In the genomic region with DNA sequence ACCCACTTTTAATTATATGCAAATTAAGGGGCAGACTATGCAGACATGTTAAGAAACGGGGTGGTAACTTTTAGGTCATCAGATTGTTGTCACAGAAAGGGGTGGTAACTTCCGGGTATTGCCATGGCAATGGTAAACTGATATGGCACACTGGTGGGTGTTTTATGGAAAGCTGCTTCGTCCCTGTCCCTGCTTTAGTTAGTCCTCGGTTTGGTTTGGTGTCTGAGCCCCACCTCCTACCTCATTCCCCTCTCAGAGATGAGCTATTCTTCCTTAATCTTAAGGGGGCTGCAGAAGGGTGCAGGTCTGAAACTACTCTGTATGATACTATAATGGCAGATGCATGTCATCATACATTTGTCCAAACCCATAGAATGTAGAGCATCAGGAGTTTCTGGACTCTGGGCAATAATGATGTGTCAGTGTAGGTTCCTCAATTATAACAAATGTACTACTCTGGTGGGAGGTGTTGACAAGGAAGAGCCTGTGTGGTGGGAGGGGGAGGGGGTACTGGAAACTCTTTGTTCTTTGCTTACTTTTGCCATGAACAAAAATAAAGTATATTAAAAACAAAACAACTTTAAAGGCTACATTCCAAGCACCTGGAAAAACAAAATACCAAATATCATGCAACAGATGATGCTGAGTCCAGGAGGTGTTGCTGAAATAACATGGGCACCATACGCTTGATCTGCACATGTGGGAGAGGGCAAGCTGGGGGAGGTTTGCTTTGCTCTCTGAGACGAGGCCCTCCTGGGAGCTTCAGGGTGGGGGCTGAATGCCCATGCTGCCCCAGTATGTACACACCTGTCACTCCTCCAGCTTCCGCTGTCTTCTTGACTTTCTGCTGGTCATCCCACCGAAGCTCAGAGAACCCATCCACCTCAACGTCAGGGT, we compare ENCODE assay signal across 16 cellular contexts. TPM values are rescaled to one million over a fixed set of nuclear protein-coding genes. Genes with fewer than 3 reads are reported as not detected.
A peak's percentile ranks its signal among the peaks of the same experiment; 100 is the strongest.
DNase-seq lines count a peak whose midpoint lies in the region; ATAC-seq and TF ChIP-seq lines count a peak whose summit lies in the region.
"Had no signal": no experiment of that assay in that cellular context is flagged by ENCODE, and none has a peak within 500 bp of the region (broad histone marks: within the 10 kb centered on the region; RNA-seq: fewer than 3 reads in every experiment).

No MANE protein-coding gene starts in this region.

- POLR2A ChIA-PET in WTC11 (lab: Charles Lee) = interaction anchor here (0.6 kb wide), 1 partner anchor 303 kb away, joined by 4 read pairs; no protein-coding TSS in a partner anchor

- H3K27me3 ChIP-seq in left ventricle myocardium inferior (ENCODE audit: low read depth) = no peaks in the 10 kb centered on the region
- H3K27me3 ChIP-seq: adrenal gland, testis had no signal

- H3K27me3 Mint-ChIP-seq in WTC11 (ENCODE audit: low read depth) (no peaks in the 10 kb centered on the region), naive B cell (no peaks in the 10 kb centered on the region)

- H3K9me3 ChIP-seq in left ventricle myocardium inferior (replicated peaks) = no peaks in the 10 kb centered on the region
- H3K9me3 ChIP-seq: adrenal gland, testis had no signal

- peaks cover 61% of the 10 kb centered on the region for H3K4me1 Mint-ChIP-seq in WTC11
- peaks cover 63 to 92% (median 86%) of the 10 kb centered on the region in 3 donors for H3K4me1 Mint-ChIP-seq in naive B cell

- no peaks in the 10 kb centered on the region for H3K9me3 Mint-ChIP-seq in WTC11
- no peaks in the 10 kb centered on the region for H3K9me3 Mint-ChIP-seq in naive B cell
- H3K9me3 Mint-ChIP-seq: activated T-cell treated with anti-CD3 and anti-CD28 coated beads, Interleukin-2, amount 50 U/mL, for 4 hours had no signal

- TF ChIP-seq CTCF in left ventricle myocardium inferior (IDR thresholded peaks at IDR 0.05; ENCODE audit: borderline replicate concordance) = no peak
- no peak for TF ChIP-seq CTCF in WTC11 (IDR thresholded peaks at IDR 0.05)

- no peak for ATAC-seq in Right ventricle myocardium inferior
- no peak for ATAC-seq in WTC11
- ATAC-seq in naive B cell (ENCODE audit: low read depth in 2 of 2) = no peak
- no peak for ATAC-seq in HG02759 (IDR thresholded peaks at IDR 0.05; ENCODE audit: unreplicated experiment)
- ATAC-seq in GM18873 (IDR thresholded peaks at IDR 0.05; ENCODE audit: low FRiP score, unreplicated experiment) = no peak
- ATAC-seq: activated T-cell treated with anti-CD3 and anti-CD28 coated beads, Interleukin-2, amount 50 U/mL, for 4 hours had no signal

- intact Hi-C loops in left ventricle myocardium inferior (cut with micrococcal nuclease) (no loop called here), Right ventricle myocardium inferior (cut with DNase I) (no loop called here)

- H3K27ac Mint-ChIP-seq in WTC11 (peak overlapping the region; percentile 87), naive B cell (peak overlapping the region in 3 of 6 donors; percentile 80 to 94 (median 93))

- H3K36me3 Mint-ChIP-seq in WTC11 (peaks cover 59% of the 10 kb centered on the region), naive B cell (peaks cover 34 to 35% of the 10 kb centered on the region in 2 donors)

- H3K4me1 ChIP-seq in left ventricle myocardium inferior = peaks cover 100% of the 10 kb centered on the region

- peaks cover 45% of the 10 kb centered on the region for H3K36me3 ChIP-seq in left ventricle myocardium inferior

- H3K27ac ChIP-seq in left ventricle myocardium inferior (replicated peaks) = peak overlapping the region; percentile 83
- H3K27ac ChIP-seq: adrenal gland, testis had no signal

- CTCF ChIA-PET in WTC11 (lab: Charles Lee) = interaction anchor here (0.7 kb wide), 1 partner anchor 148 kb away, joined by 4 read pairs; a partner anchor contains a TSS

- DNase-seq in left ventricle myocardium inferior (no peak), Right ventricle myocardium inferior (ENCODE audit: missing footprints) (no peak), WTC11 (ENCODE audit: low spot score) (no peak), naive B cell (no peak), activated gamma-delta T cell (lab: John Stamatoyannopoulos, UW) (no peak), middle frontal gyrus (ENCODE audit: extremely low spot score, low spot score) (no peak)
- DNase-seq: activated CD4-positive, alpha-beta T cell treated with anti-CD3 and anti-CD28 coated beads for 1 hour; activated T-cell treated with anti-CD3 and anti-CD28 coated beads, Interleukin-2, amount 50 U/mL, for 4 hours; adrenal gland; DMS53; kidney; NCI-H2081; NCI-H526 treated with DMSO at 0.1 percent for 48 hours; testis had no signal

- H3K4me3 Mint-ChIP-seq in WTC11 = no peak overlapping the region
- peak overlapping the region in 6 of 8 donors; percentile 21 to 98 (median 91) for H3K4me3 Mint-ChIP-seq in naive B cell
- H3K4me3 Mint-ChIP-seq: activated T-cell treated with anti-CD3 and anti-CD28 coated beads, Interleukin-2, amount 50 U/mL, for 4 hours had no signal

- H3K4me3 ChIP-seq in left ventricle myocardium inferior = no peak overlapping the region
- H3K4me3 ChIP-seq: adrenal gland, testis had no signal

TF ChIP-seq in WTC11, 78 proteins besides CTCF, POLR2A, EP300 and RAD21:
- TF ChIP-seq ZNF423 (CRISPR knock-in tag; IDR thresholded peaks at IDR 0.05) (no peak), ZNF232 (CRISPR knock-in tag; IDR thresholded peaks at IDR 0.05) (no peak), SMAD3 (CRISPR knock-in tag; IDR thresholded peaks at IDR 0.05; ENCODE audit: borderline replicate concordance) (no peak), ZNF671 (CRISPR knock-in tag; IDR thresholded peaks at IDR 0.05) (no peak), FOXP1 (CRISPR knock-in tag; IDR thresholded peaks at IDR 0.05; ENCODE audit: borderline replicate concordance) (no peak), ZNF138 (CRISPR knock-in tag; conservative IDR thresholded peaks at IDR 0.05) (no peak)
- TF ChIP-seq, protein P1, sequence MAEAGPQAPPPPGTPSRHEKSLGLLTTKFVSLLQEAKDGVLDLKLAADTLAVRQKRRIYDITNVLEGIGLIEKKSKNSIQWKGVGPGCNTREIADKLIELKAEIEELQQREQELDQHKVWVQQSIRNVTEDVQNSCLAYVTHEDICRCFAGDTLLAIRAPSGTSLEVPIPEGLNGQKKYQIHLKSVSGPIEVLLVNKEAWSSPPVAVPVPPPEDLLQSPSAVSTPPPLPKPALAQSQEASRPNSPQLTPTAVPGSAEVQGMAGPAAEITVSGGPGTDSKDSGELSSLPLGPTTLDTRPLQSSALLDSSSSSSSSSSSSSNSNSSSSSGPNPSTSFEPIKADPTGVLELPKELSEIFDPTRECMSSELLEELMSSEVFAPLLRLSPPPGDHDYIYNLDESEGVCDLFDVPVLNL (CRISPR knock-in tag; IDR thresholded peaks at IDR 0.05; ENCODE audit: borderline replicate concordance, low read depth) = no peak
- TF ChIP-seq, protein P2, sequence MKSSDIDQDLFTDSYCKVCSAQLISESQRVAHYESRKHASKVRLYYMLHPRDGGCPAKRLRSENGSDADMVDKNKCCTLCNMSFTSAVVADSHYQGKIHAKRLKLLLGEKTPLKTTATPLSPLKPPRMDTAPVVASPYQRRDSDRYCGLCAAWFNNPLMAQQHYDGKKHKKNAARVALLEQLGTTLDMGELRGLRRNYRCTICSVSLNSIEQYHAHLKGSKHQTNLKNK (CRISPR knock-in tag; IDR thresholded peaks at IDR 0.05) = no peak
- TF ChIP-seq, protein P3, sequence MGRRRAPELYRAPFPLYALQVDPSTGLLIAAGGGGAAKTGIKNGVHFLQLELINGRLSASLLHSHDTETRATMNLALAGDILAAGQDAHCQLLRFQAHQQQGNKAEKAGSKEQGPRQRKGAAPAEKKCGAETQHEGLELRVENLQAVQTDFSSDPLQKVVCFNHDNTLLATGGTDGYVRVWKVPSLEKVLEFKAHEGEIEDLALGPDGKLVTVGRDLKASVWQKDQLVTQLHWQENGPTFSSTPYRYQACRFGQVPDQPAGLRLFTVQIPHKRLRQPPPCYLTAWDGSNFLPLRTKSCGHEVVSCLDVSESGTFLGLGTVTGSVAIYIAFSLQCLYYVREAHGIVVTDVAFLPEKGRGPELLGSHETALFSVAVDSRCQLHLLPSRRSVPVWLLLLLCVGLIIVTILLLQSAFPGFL (CRISPR knock-in tag; IDR thresholded peaks at IDR 0.05; ENCODE audit: borderline replicate concordance) = no peak
- TF ChIP-seq, protein P4, sequence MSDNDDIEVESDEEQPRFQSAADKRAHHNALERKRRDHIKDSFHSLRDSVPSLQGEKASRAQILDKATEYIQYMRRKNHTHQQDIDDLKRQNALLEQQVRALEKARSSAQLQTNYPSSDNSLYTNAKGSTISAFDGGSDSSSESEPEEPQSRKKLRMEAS (CRISPR knock-in tag; IDR thresholded peaks at IDR 0.05) = no peak
- TF ChIP-seq, protein P5, sequence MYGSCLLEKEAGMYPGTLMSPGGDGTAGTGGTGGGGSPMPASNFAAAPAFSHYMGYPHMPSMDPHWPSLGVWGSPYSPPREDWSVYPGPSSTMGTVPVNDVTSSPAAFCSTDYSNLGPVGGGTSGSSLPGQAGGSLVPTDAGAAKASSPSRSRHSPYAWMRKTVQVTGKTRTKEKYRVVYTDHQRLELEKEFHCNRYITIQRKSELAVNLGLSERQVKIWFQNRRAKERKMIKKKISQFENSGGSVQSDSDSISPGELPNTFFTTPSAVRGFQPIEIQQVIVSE (CRISPR knock-in tag; IDR thresholded peaks at IDR 0.05; ENCODE audit: borderline replicate concordance) = no peak
- TF ChIP-seq, protein P6, sequence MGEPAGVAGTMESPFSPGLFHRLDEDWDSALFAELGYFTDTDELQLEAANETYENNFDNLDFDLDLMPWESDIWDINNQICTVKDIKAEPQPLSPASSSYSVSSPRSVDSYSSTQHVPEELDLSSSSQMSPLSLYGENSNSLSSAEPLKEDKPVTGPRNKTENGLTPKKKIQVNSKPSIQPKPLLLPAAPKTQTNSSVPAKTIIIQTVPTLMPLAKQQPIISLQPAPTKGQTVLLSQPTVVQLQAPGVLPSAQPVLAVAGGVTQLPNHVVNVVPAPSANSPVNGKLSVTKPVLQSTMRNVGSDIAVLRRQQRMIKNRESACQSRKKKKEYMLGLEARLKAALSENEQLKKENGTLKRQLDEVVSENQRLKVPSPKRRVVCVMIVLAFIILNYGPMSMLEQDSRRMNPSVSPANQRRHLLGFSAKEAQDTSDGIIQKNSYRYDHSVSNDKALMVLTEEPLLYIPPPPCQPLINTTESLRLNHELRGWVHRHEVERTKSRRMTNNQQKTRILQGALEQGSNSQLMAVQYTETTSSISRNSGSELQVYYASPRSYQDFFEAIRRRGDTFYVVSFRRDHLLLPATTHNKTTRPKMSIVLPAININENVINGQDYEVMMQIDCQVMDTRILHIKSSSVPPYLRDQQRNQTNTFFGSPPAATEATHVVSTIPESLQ (CRISPR knock-in tag; IDR thresholded peaks at IDR 0.05) = no peak
TF ChIP-seq in WTC11: peak in this region for 0.

RNA-seq across cellular contexts. Expression of a gene that starts 6.2 kb away (rescaled TPM):
- total RNA-seq in left ventricle myocardium inferior (138 TPM), Right ventricle myocardium inferior (154 TPM), WTC11 (2021) (366 to 376 TPM (median 371 TPM) in 3 replicates)
- 100 to 1,000 TPM; 156 to 250 (median 234) TPM for polyA plus RNA-seq in naive B cell (ENCODE audit: low read depth in 6 of 6)
